Comparison of ENCODE assay signal across 8 cellular contexts in the genomic region with DNA sequence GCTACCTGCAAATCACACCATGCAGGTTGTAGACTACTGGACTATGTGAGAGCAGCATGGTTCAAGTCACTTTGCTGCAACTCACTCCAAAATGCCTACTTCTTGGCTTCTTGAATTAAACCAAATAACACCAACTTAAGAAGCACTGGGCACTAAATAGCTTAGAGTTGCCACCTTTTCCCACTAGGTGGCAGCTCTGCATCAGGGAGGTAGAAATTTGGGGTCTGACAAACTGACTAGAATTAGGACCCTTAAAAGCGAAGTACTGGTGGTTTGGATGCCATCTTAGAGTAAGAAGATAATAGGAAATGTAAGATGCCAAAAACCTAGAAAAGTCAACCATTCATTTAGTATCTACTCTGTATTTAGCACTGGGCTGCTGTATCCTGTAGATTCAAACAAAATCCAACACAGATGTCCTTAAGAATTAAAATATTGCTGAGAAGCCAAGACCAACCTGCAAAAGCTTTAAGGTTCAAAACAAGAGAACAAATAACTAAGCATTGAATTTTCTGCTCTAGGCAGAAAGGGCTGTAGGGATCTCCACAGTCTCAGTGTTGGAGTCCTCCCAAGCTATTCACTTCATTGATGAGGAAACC.
A peak's percentile ranks its signal among the peaks of the same experiment; 100 is the strongest.
DNase-seq lines count a peak whose midpoint lies in the region; ATAC-seq, FAIRE-seq and TF ChIP-seq lines count a peak whose summit lies in the region.

No MANE protein-coding gene starts in this region.

- H3K9me3 ChIP-seq in DND-41 (ENCODE audit: insufficient read depth, low read length, severe bottlenecking), result no peaks in the 10 kb centered on the region
- H3K9me3 ChIP-seq in K562 (replicated peaks; ENCODE audit: control insufficient read depth, insufficient read depth, low read depth, low read length), result no peaks in the 10 kb centered on the region

- H3K27me3 ChIP-seq in DND-41 (ENCODE audit: insufficient read depth, low read length, poor library complexity), result no peaks in the 10 kb centered on the region
- no peaks in the 10 kb centered on the region; a peak in 1 of 5 replicates for H3K27me3 ChIP-seq in K562 (ENCODE audit: control insufficient read depth in 2 of 2, insufficient read depth in 2 of 2, low read length in 2 of 2)
- no peaks in the 10 kb centered on the region for H3K27me3 ChIP-seq in mesendoderm (ENCODE audit: insufficient read depth, low read length, poor library complexity)

- no peak overlapping the region for H3K27ac ChIP-seq in DND-41 (ENCODE audit: low read length)
- H3K27ac ChIP-seq in K562 (ENCODE audit: extremely low read depth, low read depth, low read length), result no peak overlapping the region
- H3K27ac ChIP-seq in mesendoderm (ENCODE audit: low read depth, low read length), result no peak overlapping the region

- no peak overlapping the region for H3K27ac Mint-ChIP-seq in stimulated activated memory B cell treated with anti-CD40 and anti-IgM and Interleukin-4, amounts not matched to agents 10 μg/mL and 1 μg/mL and 100 μg/mL, for 72 hours

- no peaks in the 10 kb centered on the region for H4K20me1 ChIP-seq in DND-41 (ENCODE audit: insufficient read depth, low read length)
- no peaks in the 10 kb centered on the region for H4K20me1 ChIP-seq in K562 (replicated peaks; ENCODE audit: control insufficient read depth, insufficient read depth, low read length)

- WGBS in K562 (ENCODE audit: insufficient coverage, low coverage, missing lambda C conversion rate), result no CpG with 5 or more reads among the region's 1 CpG
- no CpG with 5 or more reads among the region's 1 CpG for WGBS in mesendoderm (ENCODE audit: extremely low coverage, insufficient coverage, low lambda C conversion rate)

- H3K9me3 Mint-ChIP-seq in stimulated activated memory B cell treated with anti-CD40 and anti-IgM and Interleukin-4, amounts not matched to agents 10 μg/mL and 1 μg/mL and 100 μg/mL, for 72 hours, result no peaks in the 10 kb centered on the region

- H3K4me2 ChIP-seq in DND-41 (ENCODE audit: insufficient read depth, low read length) (no peak overlapping the region), K562 (ENCODE audit: insufficient read depth, low read length) (no peak overlapping the region), mesendoderm (ENCODE audit: low read length) (no peak overlapping the region)

- no peak overlapping the region for H2BK15ac ChIP-seq in mesendoderm (replicated peaks; ENCODE audit: low read depth)

- H3K9ac ChIP-seq in DND-41 (ENCODE audit: low read depth, low read length) (no peak overlapping the region), K562 (ENCODE audit: insufficient read depth in 1 of 2, low read depth in 2 of 2, low read length in 2 of 2) (no peak overlapping the region), mesendoderm (ENCODE audit: low read length) (no peak overlapping the region)

- H3K27me3 Mint-ChIP-seq in stimulated activated memory B cell treated with anti-CD40 and anti-IgM and Interleukin-4, amounts not matched to agents 10 μg/mL and 1 μg/mL and 100 μg/mL, for 72 hours, result peaks cover 28% of the 10 kb centered on the region

- no peaks in the 10 kb centered on the region for H3K36me3 Mint-ChIP-seq in stimulated activated memory B cell treated with anti-CD40 and anti-IgM and Interleukin-4, amounts not matched to agents 10 μg/mL and 1 μg/mL and 100 μg/mL, for 72 hours

- H3K56ac ChIP-seq in mesendoderm (ENCODE audit: low read length), result no peak overlapping the region

- no peak for TF ChIP-seq POLR2A in K562 (conservative IDR thresholded peaks at IDR 0.05)

- no peak overlapping the region for H2AFZ ChIP-seq in DND-41 (ENCODE audit: low read depth, low read length)
- no peak overlapping the region for H2AFZ ChIP-seq in K562 (ENCODE audit: low read depth, low read length)

- in situ Hi-C loops in K562 (cut with MboI), result loop anchor here (10.0 kb wide), 1 partner anchor 183 kb away; no protein-coding TSS in a partner anchor

- peak in 1 of 2 experiments; percentile 39; a peak in 3 of 4 replicates for TF ChIP-seq RAD21 in K562 (CRISPR knock-in tag; conservative IDR thresholded peaks at IDR 0.05 in 1 of 2, IDR thresholded peaks at IDR 0.05 in 1 of 2)

- DNase-seq in DND-41 (peak; percentile 56), HS-27A (ENCODE audit: low read depth) (peak; percentile 17), K562 (ENCODE audit: extremely low read depth in 1 of 4, low spot score in 3 of 4) (peak in 2 of 4 experiments; percentile 9 to 10), mesendoderm (peak; percentile 53), hippocampal formation (lab: John Stamatoyannopoulos, UW) (no peak), NOMO-1 (lab: John Stamatoyannopoulos, UW; ENCODE audit: unreplicated experiment in 2 of 2) (no peak)
- DNase-seq in stimulated activated CD4-positive, alpha-beta T cell treated with anti-CD3 and anti-CD28 coated beads, Interleukin-4, amount 100 ng/mL, for 1 hour, result no peak

- H2BK5ac ChIP-seq in mesendoderm (ENCODE audit: low read length), result no peak overlapping the region

- no peak overlapping the region for H2BK120ac ChIP-seq in mesendoderm (ENCODE audit: low read depth, low read length)

- no TSS peak for BruUV-seq in K562 (replicated peaks; lab: Mats Ljungman, UMichigan)

- no peak overlapping the region for H3K23ac ChIP-seq in mesendoderm (ENCODE audit: low read length)

- no peak overlapping the region for H3K4me3 Mint-ChIP-seq in stimulated activated memory B cell treated with anti-CD40 and anti-IgM and Interleukin-4, amounts not matched to agents 10 μg/mL and 1 μg/mL and 100 μg/mL, for 72 hours

- H3K36me3 ChIP-seq in DND-41 (ENCODE audit: insufficient read depth, low read length), result no peaks in the 10 kb centered on the region
- H3K36me3 ChIP-seq in K562 (ENCODE audit: control insufficient read depth, insufficient read depth, low read length), result no peaks in the 10 kb centered on the region
- no peaks in the 10 kb centered on the region for H3K36me3 ChIP-seq in mesendoderm (ENCODE audit: control insufficient read depth, insufficient read depth, low read length)

- no peak for TF ChIP-seq EP300 in K562 (IDR thresholded peaks at IDR 0.05; ENCODE audit: low read length)

- no peak overlapping the region for H4K5ac ChIP-seq in mesendoderm (ENCODE audit: low read length)

- TF ChIP-seq CTCF in DND-41 (IDR thresholded peaks at IDR 0.05; ENCODE audit: borderline replicate concordance, extremely low read depth, low read length, poor library complexity, severe bottlenecking) (peak; percentile 82), K562 (IDR thresholded peaks at IDR 0.05 in 2 of 3, conservative IDR thresholded peaks at IDR 0.05 in 1 of 3; ENCODE audit: insufficient read depth in 2 of 3, low read depth in 1 of 3, low read length in 3 of 3) (peak in 2 of 3 experiments; percentile 23 to 34; a peak in 4 of 6 replicates)

- no peak overlapping the region for H2AK5ac ChIP-seq in mesendoderm (ENCODE audit: low read length)

- H4K8ac ChIP-seq in mesendoderm (ENCODE audit: low read depth, low read length), result no peak overlapping the region

- intact Hi-C loops in K562 (cut with micrococcal nuclease), result loop anchor here (1.0 kb wide), 1 partner anchor 192 kb away; no protein-coding TSS in a partner anchor

- H3K9me1 ChIP-seq in K562 (ENCODE audit: control insufficient read depth, insufficient read depth, low read length), result no peaks in the 10 kb centered on the region

- H3K79me2 ChIP-seq in DND-41 (ENCODE audit: insufficient read depth, low read length) (no peaks in the 10 kb centered on the region), K562 (ENCODE audit: control insufficient read depth, insufficient read depth, low read length) (no peaks in the 10 kb centered on the region), mesendoderm (ENCODE audit: control insufficient read depth, insufficient read depth, low read length) (no peaks in the 10 kb centered on the region)

- H3K4me3 ChIP-seq in DND-41 (ENCODE audit: low read depth in 1 of 2, low read length in 2 of 2) (no peak overlapping the region), K562 (no peak overlapping the region), mesendoderm (ENCODE audit: low read length) (no peak overlapping the region)

- FAIRE-seq in K562 (lab: Jason Lieb, UNC), result no peak

- H3K4me1 Mint-ChIP-seq in stimulated activated memory B cell treated with anti-CD40 and anti-IgM and Interleukin-4, amounts not matched to agents 10 μg/mL and 1 μg/mL and 100 μg/mL, for 72 hours, result no peaks in the 10 kb centered on the region

- no peak overlapping the region for H3K18ac ChIP-seq in mesendoderm (ENCODE audit: low read length)

- H3K4me1 ChIP-seq in DND-41 (ENCODE audit: insufficient read depth, low read length) (no peaks in the 10 kb centered on the region), K562 (replicated peaks in 1 of 2; ENCODE audit: control insufficient read depth in 2 of 2, insufficient read depth in 2 of 2, low read length in 2 of 2) (no peaks in the 10 kb centered on the region), mesendoderm (ENCODE audit: control insufficient read depth, low read depth, low read length) (no peaks in the 10 kb centered on the region)

- CTCF ChIA-PET in K562 (lab: Yijun Ruan, JAX; ENCODE audit: low intra/inter-chr PET ratio), result no interaction called here

- no peaks in the 10 kb centered on the region for H3K79me1 ChIP-seq in mesendoderm (ENCODE audit: low read length)

- peak; percentile 84 for ATAC-seq in DND-41 (ENCODE audit: insufficient read depth, low read depth)
- no peak for ATAC-seq in K562
- no peak for ATAC-seq in stimulated activated memory B cell treated with anti-CD40 and anti-IgM and Interleukin-4, amounts not matched to agents 10 μg/mL and 1 μg/mL and 100 μg/mL, for 72 hours

- no peak overlapping the region for H3K4ac ChIP-seq in mesendoderm (ENCODE audit: low read depth, low read length)

- POLR2A ChIA-PET in K562 (lab: Yijun Ruan, JAX), result no interaction called here

TF ChIP-seq in K562, 482 proteins besides CTCF, POLR2A, EP300 and RAD21 (continues in another document):
- TF ChIP-seq MCM7 (IDR thresholded peaks at IDR 0.05) (no peak), ZNF436 (CRISPR knock-in tag; IDR thresholded peaks at IDR 0.05) (no peak), ZBTB12 (CRISPR knock-in tag; IDR thresholded peaks at IDR 0.05) (no peak), KAT7 (CRISPR knock-in tag; IDR thresholded peaks at IDR 0.05; ENCODE audit: borderline replicate concordance) (no peak), PTRF (tag; IDR thresholded peaks at IDR 0.05) (no peak), MAFK (IDR thresholded peaks at IDR 0.05; ENCODE audit: low read length) (no peak), TAF15 (IDR thresholded peaks at IDR 0.05; ENCODE audit: low read depth, low read length) (no peak), ZNF57 (CRISPR knock-in tag; IDR thresholded peaks at IDR 0.05) (no peak)

Comparison
In these comparisons a context has a peak if more than half of its experiments do, and no peak if none do; other contexts are left out.
1. DNase-seq: peak in DND-41 (single experiment), HS-27A (single experiment) and mesendoderm (single experiment); none in hippocampal formation (0 of 2), stimulated activated CD4-positive, alpha-beta T cell treated with anti-CD3 and anti-CD28 coated beads, Interleukin-4, amount 100 ng/mL, for 1 hour (single experiment) and NOMO-1 (0 of 2).